Comparison of ENCODE assay signal across 30 cellular contexts in genomic region chr12:107088912-107089311, GRCh38.
"Had no signal": no experiment of that assay in that cellular context is flagged by ENCODE, and none has a peak within 500 bp of the region (broad histone marks: within the 10 kb centered on the region; RNA-seq: fewer than 3 reads in every experiment).

No MANE protein-coding gene starts in this region.

- H3K9me3 ChIP-seq: adrenal gland, body of pancreas, breast epithelium had no signal

- DNase-seq: activated B cell treated with CpG ODN at 0.5 μM for 24 hours; activated CD4-positive, alpha-beta memory T cell treated with anti-CD3 and anti-CD28 coated beads for 36 hours; activated CD4-positive, alpha-beta T cell treated with anti-CD3 and anti-CD28 coated beads for 4 hours; activated CD4-positive, alpha-beta T cell treated with anti-CD3 and anti-CD28 coated beads, Interleukin-2, amount 10 ng/mL, durations not matched to agents 24 days and 14 days; activated CD4-positive, alpha-beta T cell treated with anti-CD3 and anti-CD28 coated beads, Interleukin-2, amount 50 U/mL, for 1 hour; activated CD4-positive, alpha-beta T cell treated with anti-CD3 and anti-CD28 coated beads, Interleukin-2, amount 50 U/mL, for 4 hours; activated CD4-positive, CD25-positive, alpha-beta regulatory T cell treated with anti-CD3 and anti-CD28 coated beads, Interleukin-2, amount 50 U/mL, for 72 hours; activated CD8-positive, alpha-beta memory T cell treated with anti-CD3 and anti-CD28 coated beads, Interleukin-2, amount 50 U/mL, for 4 hours; activated CD8-positive, alpha-beta T cell treated with anti-CD3 and anti-CD28 coated beads for 36 hours; activated effector memory CD4-positive, alpha-beta T cell treated with anti-CD3 and anti-CD28 coated beads, Interleukin-2, amount 50 U/mL, for 16 hours; activated gamma-delta T cell treated with Interleukin-2 at 50 U/mL for 16 hours; activated naive CD4-positive, alpha-beta T cell; activated naive CD4-positive, alpha-beta T cell treated with anti-CD3 and anti-CD28 coated beads for 36 hours; activated naive CD4-positive, alpha-beta T cell treated with anti-CD3 and anti-CD28 coated beads, Interleukin-2, amount 50 U/mL, for 16 hours; activated naive CD8-positive, alpha-beta T cell treated with anti-CD3 and anti-CD28 coated beads for 36 hours; activated T-cell treated with anti-CD3 and anti-CD28 coated beads for 4 hours; activated T-cell treated with anti-CD3 and anti-CD28 coated beads, Interleukin-2, amount 50 U/mL, for 1 hour; activated T-cell treated with anti-CD3 and anti-CD28 coated beads, Interleukin-2, amount 50 U/mL, for 4 hours; activated T-cell treated with anti-CD3 and anti-CD28 coated beads, Interleukin-2, amount 50 U/mL, for 72 hours; adrenal gland; amniotic stem cell; aorta; body of pancreas; brain microvascular endothelial cell; central memory CD4-positive, alpha-beta T cell; T-helper 2 cell; T-helper 9 cell had no signal

- FAIRE-seq: astrocyte, colon had no signal

- H3K27me3 ChIP-seq: adrenal gland, body of pancreas, brain microvascular endothelial cell, breast epithelium had no signal

- H3K36me3 ChIP-seq: adrenal gland, brain microvascular endothelial cell, breast epithelium had no signal

- H3K27ac ChIP-seq: adrenal gland, body of pancreas, brain microvascular endothelial cell, breast epithelium had no signal

- H3K4me1 ChIP-seq: breast epithelium had no signal

- H3K4me3 ChIP-seq: adrenal gland, body of pancreas, breast epithelium had no signal
